ENCODE assay signal across 8 cellular contexts in genomic region chr7:4641091-4641666, GRCh38. TPM values are rescaled to one million over a fixed set of nuclear protein-coding genes. Genes with fewer than 3 reads are reported as not detected.
DNase-seq lines count a peak whose midpoint lies in the region; ATAC-seq and TF ChIP-seq lines count a peak whose summit lies in the region.

No MANE protein-coding gene starts in this region.

- WGBS in suprapubic skin, result 18% methylated on average over 10 of the region's 18 CpGs

- TF ChIP-seq POLR2A in GM19099 (IDR thresholded peaks at IDR 0.05; ENCODE audit: extremely low read depth, insufficient read length, low read depth), result peak; percentile 70
- no peak for TF ChIP-seq POLR2A in suprapubic skin (IDR thresholded peaks at IDR 0.05)

- CTCF ChIA-PET in WTC11 (lab: Charles Lee), result interaction anchor here (0.5 to 2.1 kb wide), 10 partner anchors 10 to 816 kb away, joined by 3 to 11 read pairs (median 4); partner anchors contain the start of gene FOXK1

- intact Hi-C loops in sciatic nerve (cut with DNase I), result loop anchor here (5.0 kb wide), 1 partner anchor 41 kb away; the partner anchor contains the start of gene FOXK1

- H3K4me3 ChIP-seq in ACC112 (ENCODE audit: low read depth, low read length) (peak overlapping the region; percentile 94), iPS-18c (ENCODE audit: insufficient read depth, low read depth, low read length) (peak overlapping the region; percentile 44), suprapubic skin (peak overlapping the region; percentile 63)

- TF ChIP-seq CTCF in WTC11 (IDR thresholded peaks at IDR 0.05) (no peak), suprapubic skin (IDR thresholded peaks at IDR 0.05) (no peak)

- H3K27ac Mint-ChIP-seq in WTC11, result no peak overlapping the region

- no peak for ATAC-seq in WTC11
- ATAC-seq in sciatic nerve, result no peak

- H3K4me1 ChIP-seq in ACC112 (ENCODE audit: control insufficient read depth, insufficient read depth, low read length, unreplicated experiment) (no peaks in the 10 kb centered on the region), suprapubic skin (peaks cover 17% of the 10 kb centered on the region)

- no peaks in the 10 kb centered on the region for H3K36me3 ChIP-seq in ACC112 (ENCODE audit: insufficient read depth, low read length)
- H3K36me3 ChIP-seq in suprapubic skin, result no peaks in the 10 kb centered on the region

- DNase-seq in WTC11 (ENCODE audit: low spot score) (no peak), suprapubic skin (ENCODE audit: low spot score in 2 of 2) (no peak), sciatic nerve (ENCODE audit: low spot score) (no peak), HuH-7 (ENCODE audit: low spot score) (no peak)
- no peak for DNase-seq in stimulated activated CD4-positive, alpha-beta T cell treated with anti-CD3 and anti-CD28 coated beads, Interleukin-4, amount 100 ng/mL, for 24 hours

- POLR2A ChIA-PET in WTC11 (lab: Charles Lee), result interaction anchor here (1.0 to 1.2 kb wide), 3 partner anchors 10 to 66 kb away, joined by 4 to 9 read pairs (median 5); partner anchors contain the start of gene FOXK1

- peak overlapping the region; percentile 16; the same call in 1 of the 2 replicates for H3K4me3 Mint-ChIP-seq in WTC11

- H3K79me2 ChIP-seq in ACC112 (ENCODE audit: control insufficient read depth, insufficient read depth, low read length, unreplicated experiment), result no peaks in the 10 kb centered on the region

- H3K27me3 ChIP-seq in ACC112 (ENCODE audit: insufficient read depth, low read length) (no peaks in the 10 kb centered on the region), suprapubic skin (no peaks in the 10 kb centered on the region)

- peaks cover 5% of the 10 kb centered on the region for H3K9me3 ChIP-seq in iPS-18c (ENCODE audit: control insufficient read depth, insufficient read depth, low read length)
- no peaks in the 10 kb centered on the region for H3K9me3 ChIP-seq in suprapubic skin

- peak overlapping the region; percentile 94 for H2AFZ ChIP-seq in ACC112 (ENCODE audit: low read length, unreplicated experiment)

- H3K4me1 Mint-ChIP-seq in WTC11, result peaks cover 2% of the 10 kb centered on the region; the same call in 1 of the 2 replicates

- peaks cover 39% of the 10 kb centered on the region for H3K27me3 Mint-ChIP-seq in WTC11 (ENCODE audit: low read depth)

- no peak for TF ChIP-seq EP300 in suprapubic skin (IDR thresholded peaks at IDR 0.05)

- H3K9me3 Mint-ChIP-seq in WTC11, result peaks cover 11% of the 10 kb centered on the region

- H3K36me3 Mint-ChIP-seq in WTC11, result peaks cover 3% of the 10 kb centered on the region; the same call in 1 of the 2 replicates

- H3K27ac ChIP-seq in ACC112 (ENCODE audit: low read depth, low read length) (no peak overlapping the region), suprapubic skin (peak overlapping the region; percentile 94)

TF ChIP-seq in WTC11, 78 proteins besides CTCF, POLR2A, EP300 and RAD21:
- TF ChIP-seq ATF1 (CRISPR knock-in tag; IDR thresholded peaks at IDR 0.05), result no peak
- TF ChIP-seq ERG (CRISPR knock-in tag; IDR thresholded peaks at IDR 0.05), result no peak
- no peak for TF ChIP-seq AFF4 (CRISPR knock-in tag; IDR thresholded peaks at IDR 0.05; ENCODE audit: borderline replicate concordance)
- TF ChIP-seq ZNF416 (CRISPR knock-in tag; IDR thresholded peaks at IDR 0.05), result no peak
- no peak for TF ChIP-seq NFE2L1 (CRISPR knock-in tag; IDR thresholded peaks at IDR 0.05)
- no peak for TF ChIP-seq RORB (CRISPR knock-in tag; IDR thresholded peaks at IDR 0.05)
- TF ChIP-seq AR (CRISPR knock-in tag; IDR thresholded peaks at IDR 0.05), result no peak
- TF ChIP-seq FOXJ3 (CRISPR knock-in tag; IDR thresholded peaks at IDR 0.05; ENCODE audit: borderline replicate concordance), result no peak
- TF ChIP-seq FOXK1 (CRISPR knock-in tag; IDR thresholded peaks at IDR 0.05), result no peak
- no peak for TF ChIP-seq NFYB (CRISPR knock-in tag; conservative IDR thresholded peaks at IDR 0.05; ENCODE audit: low read depth)

RNA-seq across cellular contexts. Expression of gene FOXK1, which starts 40.9 kb away (rescaled TPM):
- total RNA-seq in WTC11 (2021) (17.1 to 21.9 TPM (median 17.2 TPM) in 3 replicates), suprapubic skin (10 to 100 TPM; 37.5 to 68.5 (median 46.6) TPM), sciatic nerve (37.7 TPM)

Comparison
In these comparisons a context has a peak if more than half of its experiments do, and no peak if none do; other contexts are left out.
1. H3K4me3 ChIP-seq: peak in every context shown above with its lines; median percentile 94 in ACC112; 63 in suprapubic skin; 44 in iPS-18c.